12 cellular contexts compared by ENCODE assay signal in genomic region chr12:10196210-10196609, GRCh38. TPM values are rescaled to one million over a fixed set of nuclear protein-coding genes. Genes with fewer than 3 reads are reported as not detected.
DNase-seq lines count a peak whose midpoint lies in the region; ATAC-seq and TF ChIP-seq lines count a peak whose summit lies in the region.
"Had no signal": no experiment of that assay in that cellular context is flagged by ENCODE, and none has a peak within 500 bp of the region (broad histone marks: within the 10 kb centered on the region; RNA-seq: fewer than 3 reads in every experiment).

No MANE protein-coding gene starts in this region.

- H3K36me3 Mint-ChIP-seq in HFFc6 (ENCODE audit: low read depth): no peaks in the 10 kb centered on the region

- no peak overlapping the region for H3K4me3 Mint-ChIP-seq in HFFc6

- peaks cover 2% of the 10 kb centered on the region for H3K27me3 Mint-ChIP-seq in HFFc6 (ENCODE audit: insufficient read depth)

- no peak for TF ChIP-seq CTCF in HFFc6 (IDR thresholded peaks at IDR 0.05)

- DNase-seq in M059J (ENCODE audit: low read depth) (peak; percentile 36), renal cortical epithelial cell (ENCODE audit: low read depth) (peak; percentile 46), NCI-H1436 treated with DMSO at 0.1 percent for 48 hours (lab: John Stamatoyannopoulos, UW) (no peak), HFFc6 (no peak), cerebellar nuclear complex (lab: John Stamatoyannopoulos, UW) (no peak)
- DNase-seq: colonic mucosa; heart left ventricle; NCI-H1694 treated with DMSO at 0.1 percent for 48 hours; stimulated activated CD4-positive, alpha-beta T cell treated with anti-CD3 and anti-CD28 coated beads, Interleukin-4, amount 100 ng/mL, for 1 hour; tibial artery had no signal

- no peaks in the 10 kb centered on the region for H3K9me3 Mint-ChIP-seq in HFFc6

- H3K27ac Mint-ChIP-seq in HFFc6: no peak overlapping the region

- ATAC-seq in GM19043 (IDR thresholded peaks at IDR 0.05; ENCODE audit: low read depth, unreplicated experiment): peak; percentile 91
- peak; percentile 74 for ATAC-seq in HG02678 (IDR thresholded peaks at IDR 0.05; ENCODE audit: unreplicated experiment)
- ATAC-seq: heart left ventricle had no signal

- H3K4me1 Mint-ChIP-seq in HFFc6 (ENCODE audit: low read depth): peaks cover 39% of the 10 kb centered on the region

RNA-seq across cellular contexts. Expression of gene GABARAPL1, which starts 16.5 kb away (rescaled TPM):
- 69.5 and 78.6 TPM in 2 replicates for total RNA-seq in M059J (2014; rRNA removed; shearing (Covaris generic))
- 75.2 and 256 TPM in 2 replicates for total RNA-seq in renal cortical epithelial cell
- total RNA-seq in HFFc6 (2021; fragmentation: NEBNext Ultra II Directional; extraction: Animal tissue kit (Norgen Biotek cat#: 25700)): 100 to 1,000 TPM; 152 to 231 (median 162) TPM

RNA-seq across cellular contexts. Expression of gene TMEM52B, which starts 17.4 kb away (rescaled TPM):
- 0.37 and 1.2 TPM in 2 replicates for total RNA-seq in M059J (2014; rRNA removed; shearing (Covaris generic))
- total RNA-seq in renal cortical epithelial cell: 2.3 and 6.9 TPM in 2 replicates
- total RNA-seq in HFFc6 (2021; fragmentation: NEBNext Ultra II Directional; extraction: Animal tissue kit (Norgen Biotek cat#: 25700)): 1 to 10 TPM in 4 of 6 experiments, under 1 TPM in 2; 0.74 to 2.3 (median 1.1) TPM
- total RNA-seq: colonic mucosa had no signal

RNA-seq across cellular contexts. Expression of gene OLR1, which starts 24.3 kb away (rescaled TPM):
- total RNA-seq in M059J (2014; rRNA removed; shearing (Covaris generic)): 5.3 and 5.5 TPM in 2 replicates
- 0.87 and 0.89 TPM in 2 replicates for total RNA-seq in renal cortical epithelial cell
- total RNA-seq in HFFc6 (2021; fragmentation: NEBNext Ultra II Directional; extraction: Animal tissue kit (Norgen Biotek cat#: 25700)): 10 to 100 TPM; 30.3 to 53.6 (median 40.0) TPM

Comparison
In these comparisons a context has a peak if more than half of its experiments do, and no peak if none do; other contexts are left out.
1. DNase-seq: peak in M059J (single experiment) and renal cortical epithelial cell (single experiment); none in NCI-H1436 treated with DMSO at 0.1 percent for 48 hours (single experiment), HFFc6 (single experiment) and cerebellar nuclear complex (0 of 2).